13 cellular contexts compared by ENCODE assay signal in the genomic region with DNA sequence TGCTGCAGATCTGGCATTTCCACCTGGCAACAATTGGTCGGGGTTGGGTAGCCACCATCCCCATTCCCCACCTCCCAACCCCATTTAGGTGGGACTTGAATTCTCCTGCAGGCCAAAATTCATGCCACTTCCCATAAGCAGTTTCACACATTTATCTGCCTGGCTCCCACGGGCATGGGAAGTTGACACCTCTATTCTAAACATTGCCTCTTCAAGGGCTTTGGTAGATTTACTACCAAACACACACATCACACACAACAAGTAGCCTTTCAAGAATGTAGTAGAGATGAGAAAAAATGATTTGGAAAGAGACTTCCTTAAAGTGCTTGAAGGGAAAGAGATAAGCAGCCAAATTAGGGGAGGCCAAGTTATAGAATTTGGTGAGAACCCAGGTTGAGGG. TPM values are rescaled to one million over a fixed set of nuclear protein-coding genes. Genes with fewer than 3 reads are reported as not detected.
A peak's percentile ranks its signal among the peaks of the same experiment; 100 is the strongest.
DNase-seq lines count a peak whose midpoint lies in the region; ATAC-seq and TF ChIP-seq lines count a peak whose summit lies in the region.
"Had no signal": no experiment of that assay in that cellular context is flagged by ENCODE, and none has a peak within 500 bp of the region (broad histone marks: within the 10 kb centered on the region; RNA-seq: fewer than 3 reads in every experiment).

No MANE protein-coding gene starts in this region.

- peaks cover 0 to 42% (median 16%) of the 10 kb centered on the region in 9 donors for H3K36me3 ChIP-seq in heart right ventricle
- peaks cover 11% of the 10 kb centered on the region for H3K36me3 ChIP-seq in upper lobe of right lung

- TF ChIP-seq CTCF in heart right ventricle (IDR thresholded peaks at IDR 0.05), result no peak
- no peak for TF ChIP-seq CTCF in activated B cell treated with CpG ODN at 0.5 μM for 24 hours (IDR thresholded peaks at IDR 0.05)
- TF ChIP-seq CTCF in upper lobe of right lung (IDR thresholded peaks at IDR 0.05), result no peak

- peaks cover 14% of the 10 kb centered on the region for H3K36me3 Mint-ChIP-seq in activated B cell treated with CpG ODN at 0.5 μM for 24 hours (ENCODE audit: low read depth)
- peaks cover 17% of the 10 kb centered on the region for H3K36me3 Mint-ChIP-seq in memory B cell

- H3K4me3 ChIP-seq in heart right ventricle (no peak overlapping the region), upper lobe of right lung (no peak overlapping the region)
- H3K4me3 ChIP-seq: BLaER1 treated with 17β-estradiol and CSF1 and Interleukin-3, amounts not matched to agents 10 nM and 100 nM had no signal

- intact Hi-C loops in heart right ventricle (cut with DNase I), result no loop called here
- intact Hi-C loops in left cardiac atrium (cut with DNase I), result no loop called here
- intact Hi-C loops in activated B cell treated with CpG ODN at 0.5 μM for 24 hours (cut with micrococcal nuclease), result loop anchor here (2.0 kb wide), 1 partner anchor 14 kb away; no protein-coding TSS in a partner anchor
- intact Hi-C loops in upper lobe of right lung (cut with DNase I), result no loop called here

- ATAC-seq in heart right ventricle (no peak), left cardiac atrium (no peak), activated B cell treated with CpG ODN at 0.5 μM for 24 hours (ENCODE audit: low read depth) (no peak), memory B cell (ENCODE audit: low read depth) (no peak), upper lobe of right lung (no peak), GM18505 (IDR thresholded peaks at IDR 0.05; ENCODE audit: unreplicated experiment) (no peak)
- ATAC-seq: activated naive CD4-positive, alpha-beta T cell treated with anti-CD3 and anti-CD28 coated beads, Interleukin-2, amount 50 U/mL, for 72 hours had no signal

- TF ChIP-seq POLR2A in GM18505 (IDR thresholded peaks at IDR 0.05; ENCODE audit: borderline replicate concordance, extremely low read depth, insufficient read depth, insufficient read length), result no peak

- CTCF ChIA-PET in activated B cell treated with CpG ODN at 0.5 μM for 24 hours (lab: Charles Lee), result no interaction called here

- H3K27me3 ChIP-seq in heart right ventricle (no peaks in the 10 kb centered on the region), upper lobe of right lung (no peaks in the 10 kb centered on the region)

- POLR2A ChIA-PET in activated B cell treated with CpG ODN at 0.5 μM for 24 hours (lab: Charles Lee), result no interaction called here

- H3K27ac Mint-ChIP-seq in activated B cell treated with CpG ODN at 0.5 μM for 24 hours (peak overlapping the region; percentile 6), memory B cell (peak overlapping the region; percentile 87)
- H3K27ac Mint-ChIP-seq: activated naive CD4-positive, alpha-beta T cell treated with anti-CD3 and anti-CD28 coated beads, Interleukin-2, amount 50 U/mL, for 72 hours had no signal

- H3K27me3 Mint-ChIP-seq in activated B cell treated with CpG ODN at 0.5 μM for 24 hours, result peaks cover 3% of the 10 kb centered on the region
- H3K27me3 Mint-ChIP-seq in memory B cell, result no peaks in the 10 kb centered on the region

- H3K9me3 ChIP-seq in heart right ventricle (peaks cover 0 to 12% (median 0%) of the 10 kb centered on the region in 11 donors), upper lobe of right lung (no peaks in the 10 kb centered on the region)

- H3K27ac ChIP-seq in heart right ventricle, result peak overlapping the region in 7 of 10 donors; percentile 97 to 99 (median 99)
- peak overlapping the region; percentile 98 for H3K27ac ChIP-seq in upper lobe of right lung

- peaks cover 8% of the 10 kb centered on the region for H3K9me3 Mint-ChIP-seq in activated B cell treated with CpG ODN at 0.5 μM for 24 hours
- H3K9me3 Mint-ChIP-seq in memory B cell, result peaks cover 2% of the 10 kb centered on the region

- H3K4me1 Mint-ChIP-seq in activated B cell treated with CpG ODN at 0.5 μM for 24 hours (peaks cover 36% of the 10 kb centered on the region), memory B cell (peaks cover 22% of the 10 kb centered on the region)

- WGBS in heart right ventricle, 2 donors, result 72 to 74% methylated on average over 2 of the region's 2 CpGs

- H3K4me3 Mint-ChIP-seq in activated B cell treated with CpG ODN at 0.5 μM for 24 hours (peak overlapping the region; percentile 19), memory B cell (peak overlapping the region; percentile 57)

- H3K4me1 ChIP-seq in heart right ventricle (peaks cover 8 to 46% (median 42%) of the 10 kb centered on the region in 9 donors), upper lobe of right lung (peaks cover 18% of the 10 kb centered on the region)

- no peak for DNase-seq in heart right ventricle
- DNase-seq in left cardiac atrium, result no peak
- no peak for DNase-seq in activated B cell treated with CpG ODN at 0.5 μM for 24 hours
- no peak for DNase-seq in memory B cell (ENCODE audit: low spot score in 2 of 2)
- DNase-seq in upper lobe of right lung, result no peak
- DNase-seq in nucleus accumbens (lab: John Stamatoyannopoulos, UW), result no peak
- DNase-seq in AG08395 (ENCODE audit: low spot score), result no peak
- DNase-seq: activated CD4-positive, alpha-beta T cell treated with anti-CD3 and anti-CD28 coated beads for 48 hours; Kasumi-1; NCI-H446 had no signal

RNA-seq across cellular contexts. Expression of gene ZBTB38, which starts 30.9 kb away (rescaled TPM):
- 100 to 1,000 TPM in 8 of 10 donors, 10 to 100 TPM in 2; 86.8 to 156 (median 139) TPM for total RNA-seq in heart right ventricle
- polyA plus RNA-seq in heart right ventricle, result 10 to 100 TPM; 14.7 to 21.3 TPM
- total RNA-seq in left cardiac atrium, result 10 to 100 TPM; 62.9 to 72.6 TPM
- total RNA-seq in activated B cell treated with CpG ODN at 0.5 μM for 24 hours, result 39.5 and 45.2 TPM in 2 replicates
- 118 TPM for total RNA-seq in upper lobe of right lung
